17 cellular contexts compared by ENCODE assay signal in the genomic region with DNA sequence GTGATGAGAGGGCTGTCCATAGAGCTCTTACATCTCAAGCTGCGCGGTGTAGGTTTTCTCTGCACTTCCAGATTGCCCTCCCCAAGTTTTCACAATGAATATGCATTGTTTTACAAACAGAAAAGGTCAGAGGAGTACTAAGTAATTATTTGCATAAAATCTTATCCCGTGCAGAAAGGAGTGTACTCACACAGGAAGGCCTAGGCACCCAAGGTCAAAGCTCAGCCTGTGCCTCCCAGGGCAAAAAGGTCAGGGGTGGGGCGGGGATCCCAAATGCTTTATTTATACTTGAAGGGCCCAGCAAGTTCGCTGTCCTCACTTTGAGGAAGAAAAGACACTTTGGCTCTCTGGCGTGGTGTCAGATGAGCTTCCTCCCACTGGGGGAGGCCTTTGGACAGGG. TPM values are rescaled to one million over a fixed set of nuclear protein-coding genes. Genes with fewer than 3 reads are reported as not detected.
DNase-seq lines count a peak whose midpoint lies in the region; ATAC-seq and TF ChIP-seq lines count a peak whose summit lies in the region.
"Had no signal": no experiment of that assay in that cellular context is flagged by ENCODE, and none has a peak within 500 bp of the region (broad histone marks: within the 10 kb centered on the region; RNA-seq: fewer than 3 reads in every experiment).

No MANE protein-coding gene starts in this region.

- POLR2A ChIA-PET in naive thymus-derived CD4-positive, alpha-beta T cell (lab: Charles Lee): no interaction called here

- no peak for ATAC-seq in stimulated activated naive CD8-positive, alpha-beta T cell treated with anti-CD3 and anti-CD28 coated beads, Interleukin-15, Interleukin-2, amounts not matched to agents 100 U/mL and 50 U/mL, for 24 hours
- ATAC-seq in naive thymus-derived CD4-positive, alpha-beta T cell: peak; percentile 43
- ATAC-seq: activated CD8-positive, alpha-beta T cell treated with anti-CD3 and anti-CD28 coated beads for 36 hours had no signal

- H3K9me3 ChIP-seq in duodenal mucosa (ENCODE audit: control insufficient read depth in 1 of 2, low read length in 2 of 2) (no peaks in the 10 kb centered on the region), osteoblast (ENCODE audit: low read depth, low read length) (no peaks in the 10 kb centered on the region)
- no peaks in the 10 kb centered on the region for H3K9me3 ChIP-seq in naive thymus-derived CD4-positive, alpha-beta T cell (ENCODE audit: control insufficient read depth in 2 of 3, low read length in 3 of 3)
- H3K9me3 ChIP-seq: vagina had no signal

- peaks cover 56% of the 10 kb centered on the region for H3K4me1 Mint-ChIP-seq in stimulated activated naive CD8-positive, alpha-beta T cell treated with anti-CD3 and anti-CD28 coated beads, Interleukin-15, Interleukin-2, amounts not matched to agents 100 ng/mL and 50 ng/mL, for 24 hours (ENCODE audit: low read depth)
- H3K4me1 Mint-ChIP-seq in naive thymus-derived CD4-positive, alpha-beta T cell: peaks cover 0 to 22% (median 18%) of the 10 kb centered on the region in 7 donors

- H4K20me1 ChIP-seq in osteoblast (ENCODE audit: insufficient read depth, low read length): peaks cover 31% of the 10 kb centered on the region

- no peak for DNase-seq in stimulated activated naive CD8-positive, alpha-beta T cell treated with anti-CD3 and anti-CD28 coated beads, Interleukin-15, Interleukin-2, amounts not matched to agents 100 U/mL and 50 U/mL, for 24 hours
- no peak for DNase-seq in naive thymus-derived CD4-positive, alpha-beta T cell
- DNase-seq in NCI-H1694 treated with DMSO at 0.1 percent for 48 hours (lab: John Stamatoyannopoulos, UW): no peak
- no peak for DNase-seq in osteoblast (ENCODE audit: insufficient read length, low spot score, missing footprints)
- no peak for DNase-seq in SIG-M5 (lab: John Stamatoyannopoulos, UW)
- no peak for DNase-seq in GDM1 (lab: John Stamatoyannopoulos, UW)
- DNase-seq: activated CD8-positive, alpha-beta T cell treated with anti-CD3 and anti-CD28 coated beads for 36 hours; EL; NCI-H1417; Right ventricle myocardium superior; T-helper 1 cell had no signal

- H3K27ac Mint-ChIP-seq in stimulated activated naive CD8-positive, alpha-beta T cell treated with anti-CD3 and anti-CD28 coated beads, Interleukin-15, Interleukin-2, amounts not matched to agents 100 ng/mL and 50 ng/mL, for 24 hours: peak overlapping the region; percentile 67
- H3K27ac Mint-ChIP-seq in naive thymus-derived CD4-positive, alpha-beta T cell: no peak overlapping the region
- H3K27ac Mint-ChIP-seq: activated CD8-positive, alpha-beta T cell treated with anti-CD3 and anti-CD28 coated beads for 36 hours had no signal

- peaks cover 24% of the 10 kb centered on the region for H3K79me2 ChIP-seq in osteoblast (ENCODE audit: insufficient read depth, low read length)

- TF ChIP-seq CTCF in osteoblast (IDR thresholded peaks at IDR 0.05; ENCODE audit: extremely low read depth, low read depth, low read length): no peak

- H3K4me1 ChIP-seq in duodenal mucosa (ENCODE audit: control insufficient read depth in 1 of 2, insufficient read depth in 2 of 2, low read length in 2 of 2) (peaks cover 35 to 44% of the 10 kb centered on the region in 2 donors), osteoblast (ENCODE audit: insufficient read depth, low read length) (peaks cover 17% of the 10 kb centered on the region)
- H3K4me1 ChIP-seq in naive thymus-derived CD4-positive, alpha-beta T cell (ENCODE audit: control insufficient read depth in 2 of 2, insufficient read depth in 2 of 2, low read length in 2 of 2): peaks cover 0 to 5% of the 10 kb centered on the region in 2 donors

- H3K4me3 Mint-ChIP-seq in stimulated activated naive CD8-positive, alpha-beta T cell treated with anti-CD3 and anti-CD28 coated beads, Interleukin-15, Interleukin-2, amounts not matched to agents 100 ng/mL and 50 ng/mL, for 24 hours: no peak overlapping the region
- H3K4me3 Mint-ChIP-seq in naive thymus-derived CD4-positive, alpha-beta T cell: no peak overlapping the region
- H3K4me3 Mint-ChIP-seq: activated CD8-positive, alpha-beta T cell treated with anti-CD3 and anti-CD28 coated beads for 36 hours; central memory CD8-positive, alpha-beta T cell; nephron had no signal

- CTCF ChIA-PET in naive thymus-derived CD4-positive, alpha-beta T cell (lab: Charles Lee): no interaction called here

- H3K36me3 ChIP-seq in duodenal mucosa (ENCODE audit: control insufficient read depth in 1 of 2, insufficient read depth in 2 of 2, low read length in 2 of 2): peaks cover 5 to 18% of the 10 kb centered on the region in 2 donors
- H3K36me3 ChIP-seq in naive thymus-derived CD4-positive, alpha-beta T cell (ENCODE audit: control insufficient read depth in 2 of 3, insufficient read depth in 3 of 3, low read length in 3 of 3): peaks cover 0 to 8% (median 0%) of the 10 kb centered on the region in 3 experiments
- peaks cover 62% of the 10 kb centered on the region for H3K36me3 ChIP-seq in osteoblast (ENCODE audit: insufficient read depth, low read length)

- H3K36me3 Mint-ChIP-seq in stimulated activated naive CD8-positive, alpha-beta T cell treated with anti-CD3 and anti-CD28 coated beads, Interleukin-15, Interleukin-2, amounts not matched to agents 100 ng/mL and 50 ng/mL, for 24 hours (ENCODE audit: low read depth): peaks cover 53% of the 10 kb centered on the region
- peaks cover 0 to 42% (median 9%) of the 10 kb centered on the region in 5 donors for H3K36me3 Mint-ChIP-seq in naive thymus-derived CD4-positive, alpha-beta T cell

- no peak overlapping the region for H2AFZ ChIP-seq in osteoblast (ENCODE audit: low read length)

- H3K27me3 Mint-ChIP-seq in stimulated activated naive CD8-positive, alpha-beta T cell treated with anti-CD3 and anti-CD28 coated beads, Interleukin-15, Interleukin-2, amounts not matched to agents 100 ng/mL and 50 ng/mL, for 24 hours: no peaks in the 10 kb centered on the region
- H3K27me3 Mint-ChIP-seq in naive thymus-derived CD4-positive, alpha-beta T cell: no peaks in the 10 kb centered on the region
- H3K27me3 Mint-ChIP-seq: activated CD8-positive, alpha-beta T cell treated with anti-CD3 and anti-CD28 coated beads for 36 hours; central memory CD8-positive, alpha-beta T cell had no signal

- intact Hi-C loops in naive thymus-derived CD4-positive, alpha-beta T cell (cut with micrococcal nuclease): no loop called here

- H3K4me3 ChIP-seq in duodenal mucosa (ENCODE audit: low read depth in 1 of 2, low read length in 2 of 2) (peak overlapping the region in 1 of 2 donors; percentile 28), osteoblast (ENCODE audit: insufficient read depth, low read length) (no peak overlapping the region)
- H3K4me3 ChIP-seq in naive thymus-derived CD4-positive, alpha-beta T cell (ENCODE audit: low read length): no peak overlapping the region
- H3K4me3 ChIP-seq: vagina had no signal

- H3K27ac ChIP-seq in duodenal mucosa (ENCODE audit: low read depth, low read length): peak overlapping the region; percentile 72
- H3K27ac ChIP-seq in naive thymus-derived CD4-positive, alpha-beta T cell (ENCODE audit: low read depth, low read length): no peak overlapping the region
- no peak overlapping the region for H3K27ac ChIP-seq in osteoblast (ENCODE audit: low read depth, low read length)
- H3K27ac ChIP-seq: vagina, VCaP had no signal

- no peak overlapping the region for H3K4me2 ChIP-seq in osteoblast (ENCODE audit: insufficient read depth, low read length)

- H3K27me3 ChIP-seq in duodenal mucosa (ENCODE audit: control insufficient read depth in 1 of 2, insufficient read depth in 2 of 2, low read length in 2 of 2) (no peaks in the 10 kb centered on the region), osteoblast (ENCODE audit: insufficient read depth, low read length) (no peaks in the 10 kb centered on the region)
- H3K27me3 ChIP-seq in naive thymus-derived CD4-positive, alpha-beta T cell (ENCODE audit: control insufficient read depth in 2 of 2, insufficient read depth in 2 of 2, low read length in 2 of 2): no peaks in the 10 kb centered on the region
- H3K27me3 ChIP-seq: vagina had no signal

- no peaks in the 10 kb centered on the region for H3K9me3 Mint-ChIP-seq in stimulated activated naive CD8-positive, alpha-beta T cell treated with anti-CD3 and anti-CD28 coated beads, Interleukin-15, Interleukin-2, amounts not matched to agents 100 ng/mL and 50 ng/mL, for 24 hours
- H3K9me3 Mint-ChIP-seq in naive thymus-derived CD4-positive, alpha-beta T cell: no peaks in the 10 kb centered on the region
- H3K9me3 Mint-ChIP-seq: activated CD8-positive, alpha-beta T cell treated with anti-CD3 and anti-CD28 coated beads for 36 hours; central memory CD8-positive, alpha-beta T cell had no signal

- H3K9ac ChIP-seq in duodenal mucosa (ENCODE audit: low read depth in 1 of 2, low read length in 2 of 2): peak overlapping the region in 1 of 2 donors; percentile 51

RNA-seq across cellular contexts. Expression of gene KCNE1, which starts 10.3 kb away (rescaled TPM):
- total RNA-seq in naive thymus-derived CD4-positive, alpha-beta T cell: 1 to 10 TPM in 1 of 5 experiments, under 1 TPM in 4; 0.24 to 9.2 (median 0.49) TPM
- polyA plus RNA-seq in naive thymus-derived CD4-positive, alpha-beta T cell: not detected
- total RNA-seq in osteoblast: 0.29 and 0.72 TPM in 2 replicates
- total RNA-seq: activated CD8-positive, alpha-beta T cell treated with anti-CD3 and anti-CD28 coated beads for 36 hours had no signal
